Comparison of ENCODE assay signal across 18 cellular contexts in genomic region chr20:11051146-11051545, GRCh38.
A peak's percentile ranks its signal among the peaks of the same experiment; 100 is the strongest.
DNase-seq lines count a peak whose midpoint lies in the region; ATAC-seq and TF ChIP-seq lines count a peak whose summit lies in the region.
"Had no signal": no experiment of that assay in that cellular context is flagged by ENCODE, and none has a peak within 500 bp of the region (broad histone marks: within the 10 kb centered on the region; RNA-seq: fewer than 3 reads in every experiment).

No MANE protein-coding gene starts in this region.

- H3K9me3 ChIP-seq in CD4-positive, alpha-beta memory T cell (ENCODE audit: control insufficient read depth in 1 of 2, low read length in 2 of 2) = no peaks in the 10 kb centered on the region
- H3K9me3 ChIP-seq: BLaER1 treated with 17β-estradiol and CSF1 and Interleukin-3, amounts not matched to agents 10 nM and 100 nM; HAP-1 had no signal

- H3K4me1 Mint-ChIP-seq in CD4-positive, alpha-beta memory T cell = no peaks in the 10 kb centered on the region
- peaks cover 4% of the 10 kb centered on the region for H3K4me1 Mint-ChIP-seq in progenitor cell of endocrine pancreas (ENCODE audit: low read depth)
- H3K4me1 Mint-ChIP-seq: B cell; CD8-positive, alpha-beta memory T cell had no signal

- no peaks in the 10 kb centered on the region for H3K27me3 Mint-ChIP-seq in CD4-positive, alpha-beta memory T cell
- no peaks in the 10 kb centered on the region for H3K27me3 Mint-ChIP-seq in progenitor cell of endocrine pancreas
- H3K27me3 Mint-ChIP-seq: B cell; CD8-positive, alpha-beta memory T cell had no signal

- CTCF ChIA-PET in CD4-positive, alpha-beta memory T cell (lab: Charles Lee; ENCODE audit: partially characterized antibody) = no interaction called here

- H3K27me3 ChIP-seq in CD4-positive, alpha-beta memory T cell (ENCODE audit: insufficient read depth, low read length) = no peaks in the 10 kb centered on the region
- H3K27me3 ChIP-seq: BLaER1 treated with 17β-estradiol and CSF1 and Interleukin-3, amounts not matched to agents 10 nM and 100 nM had no signal

- no peaks in the 10 kb centered on the region for H3K4me1 ChIP-seq in CD4-positive, alpha-beta memory T cell (ENCODE audit: insufficient read depth, low read length)
- H3K4me1 ChIP-seq: HAP-1 had no signal

- peaks cover 0 to 6% (median 3%) of the 10 kb centered on the region in 8 donors for H3K9me3 Mint-ChIP-seq in CD4-positive, alpha-beta memory T cell
- H3K9me3 Mint-ChIP-seq in progenitor cell of endocrine pancreas (ENCODE audit: low read depth) = no peaks in the 10 kb centered on the region

- POLR2A ChIA-PET in CD4-positive, alpha-beta memory T cell (lab: Charles Lee; ENCODE audit: partially characterized antibody) = no interaction called here

- H3K4me3 ChIP-seq in CD4-positive, alpha-beta memory T cell (ENCODE audit: low read length in 2 of 2) = no peak overlapping the region
- H3K4me3 ChIP-seq: BLaER1 treated with 17β-estradiol and CSF1 and Interleukin-3, amounts not matched to agents 10 nM and 100 nM; GM23248; HAP-1 had no signal

- no peak overlapping the region for H3K4me3 Mint-ChIP-seq in CD4-positive, alpha-beta memory T cell
- no peak overlapping the region for H3K4me3 Mint-ChIP-seq in progenitor cell of endocrine pancreas (ENCODE audit: low read depth)
- H3K4me3 Mint-ChIP-seq: B cell; CD8-positive, alpha-beta memory T cell had no signal

- ATAC-seq in HG03196 (IDR thresholded peaks at IDR 0.05; ENCODE audit: unreplicated experiment) = no peak

- H3K27ac Mint-ChIP-seq in CD4-positive, alpha-beta memory T cell = no peak overlapping the region
- H3K27ac Mint-ChIP-seq in progenitor cell of endocrine pancreas = no peak overlapping the region
- H3K27ac Mint-ChIP-seq: B cell; CD8-positive, alpha-beta memory T cell had no signal

- H3K36me3 Mint-ChIP-seq in CD4-positive, alpha-beta memory T cell = no peaks in the 10 kb centered on the region
- no peaks in the 10 kb centered on the region for H3K36me3 Mint-ChIP-seq in progenitor cell of endocrine pancreas (ENCODE audit: insufficient read depth)
- H3K36me3 Mint-ChIP-seq: CD8-positive, alpha-beta memory T cell had no signal

- intact Hi-C loops in CD4-positive, alpha-beta memory T cell (cut with micrococcal nuclease) = no loop called here

- H3K27ac ChIP-seq in CD4-positive, alpha-beta memory T cell (ENCODE audit: low read depth, low read length) = no peak overlapping the region
- H3K27ac ChIP-seq: BLaER1 treated with 17β-estradiol and CSF1 and Interleukin-3, amounts not matched to agents 10 nM and 100 nM; GM23248 had no signal

- DNase-seq in LHCN-M2 (ENCODE audit: low read depth) (peak; percentile 19), astrocyte of the hippocampus (ENCODE audit: low read depth, low spot score) (peak; percentile 14), foreskin melanocyte (peak; percentile 86), renal cortical epithelial cell (ENCODE audit: low read depth) (peak; percentile 26), progenitor cell of endocrine pancreas (ENCODE audit: low spot score, unreplicated experiment) (no peak)
- no peak for DNase-seq in activated naive CD4-positive, alpha-beta T cell treated with Interleukin-2 at 50 U/mL for 16 hours
- DNase-seq in CD4-positive, alpha-beta memory T cell = no peak
- DNase-seq: CD8-positive, alpha-beta memory T cell; COR-L47; DMS 273 treated with DMSO at 0.1 percent for 48 hours; DMS53; DND-41; GM23248; IMR-90 had no signal

- no peaks in the 10 kb centered on the region for H3K36me3 ChIP-seq in CD4-positive, alpha-beta memory T cell (ENCODE audit: insufficient read depth, low read length)
- H3K36me3 ChIP-seq: BLaER1 treated with 17β-estradiol and CSF1 and Interleukin-3, amounts not matched to agents 10 nM and 100 nM; HAP-1 had no signal

- TF ChIP-seq CTCF in progenitor cell of endocrine pancreas (IDR thresholded peaks at IDR 0.05; ENCODE audit: unreplicated experiment) = no peak

Comparison
In these comparisons a context has a peak if more than half of its experiments do, and no peak if none do; other contexts are left out.
1. DNase-seq: peak in LHCN-M2 (single experiment), astrocyte of the hippocampus (single experiment), foreskin melanocyte (single experiment) and renal cortical epithelial cell (single experiment); none in activated naive CD4-positive, alpha-beta T cell treated with Interleukin-2 at 50 U/mL for 16 hours (single experiment), CD4-positive, alpha-beta memory T cell (0 of 5) and progenitor cell of endocrine pancreas (single experiment).